1 cellular context compared by ENCODE assay signal in the genomic region with DNA sequence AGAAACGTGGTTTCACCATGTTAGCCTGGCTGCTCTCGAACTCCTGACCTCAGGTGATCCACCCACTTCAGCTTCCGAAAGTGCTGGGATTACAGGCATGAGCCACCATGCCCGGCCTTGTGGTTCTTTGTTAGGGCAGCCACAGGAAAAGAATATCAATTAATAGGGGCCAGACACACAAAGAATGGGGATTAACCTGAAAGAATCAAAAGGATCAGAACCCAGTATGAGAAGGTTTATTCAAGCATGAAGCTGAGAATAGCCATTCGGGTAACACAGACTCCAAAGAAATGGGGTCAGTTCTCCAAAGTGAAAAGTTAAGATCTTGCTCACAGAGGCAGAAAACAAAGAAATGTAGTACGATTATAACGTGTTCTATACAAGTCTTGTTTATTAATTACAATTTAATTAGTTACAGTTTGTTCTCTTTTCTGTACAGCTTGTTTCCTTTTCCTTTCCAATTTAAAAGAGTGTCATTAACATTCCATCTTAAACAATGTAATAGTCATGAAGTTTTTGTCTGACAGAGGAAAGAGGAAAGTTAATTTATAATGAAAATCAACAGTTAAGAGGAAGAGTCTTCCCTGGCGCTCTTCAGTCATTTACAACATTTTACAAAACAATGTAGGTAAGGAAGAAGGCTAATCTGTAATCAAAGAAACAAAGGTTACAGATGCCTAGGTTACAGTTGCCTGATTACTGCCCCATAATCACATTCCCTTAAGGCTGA.
TF ChIP-seq lines count a peak whose summit lies in the region.

No MANE protein-coding gene starts in this region.

TF ChIP-seq in K562, 482 proteins besides CTCF, POLR2A, EP300 and RAD21:
- TF ChIP-seq POLR3G (IDR thresholded peaks at IDR 0.05; ENCODE audit: extremely low read depth, insufficient read length, insufficient replicate concordance) (no peak), RBM15 (IDR thresholded peaks at IDR 0.05; ENCODE audit: insufficient read depth, low read length) (no peak), CEBPB (tag; IDR thresholded peaks at IDR 0.05) (no peak), DACH1 (IDR thresholded peaks at IDR 0.05; ENCODE audit: partially characterized antibody) (no peak)
- TF ChIP-seq, protein P1, sequence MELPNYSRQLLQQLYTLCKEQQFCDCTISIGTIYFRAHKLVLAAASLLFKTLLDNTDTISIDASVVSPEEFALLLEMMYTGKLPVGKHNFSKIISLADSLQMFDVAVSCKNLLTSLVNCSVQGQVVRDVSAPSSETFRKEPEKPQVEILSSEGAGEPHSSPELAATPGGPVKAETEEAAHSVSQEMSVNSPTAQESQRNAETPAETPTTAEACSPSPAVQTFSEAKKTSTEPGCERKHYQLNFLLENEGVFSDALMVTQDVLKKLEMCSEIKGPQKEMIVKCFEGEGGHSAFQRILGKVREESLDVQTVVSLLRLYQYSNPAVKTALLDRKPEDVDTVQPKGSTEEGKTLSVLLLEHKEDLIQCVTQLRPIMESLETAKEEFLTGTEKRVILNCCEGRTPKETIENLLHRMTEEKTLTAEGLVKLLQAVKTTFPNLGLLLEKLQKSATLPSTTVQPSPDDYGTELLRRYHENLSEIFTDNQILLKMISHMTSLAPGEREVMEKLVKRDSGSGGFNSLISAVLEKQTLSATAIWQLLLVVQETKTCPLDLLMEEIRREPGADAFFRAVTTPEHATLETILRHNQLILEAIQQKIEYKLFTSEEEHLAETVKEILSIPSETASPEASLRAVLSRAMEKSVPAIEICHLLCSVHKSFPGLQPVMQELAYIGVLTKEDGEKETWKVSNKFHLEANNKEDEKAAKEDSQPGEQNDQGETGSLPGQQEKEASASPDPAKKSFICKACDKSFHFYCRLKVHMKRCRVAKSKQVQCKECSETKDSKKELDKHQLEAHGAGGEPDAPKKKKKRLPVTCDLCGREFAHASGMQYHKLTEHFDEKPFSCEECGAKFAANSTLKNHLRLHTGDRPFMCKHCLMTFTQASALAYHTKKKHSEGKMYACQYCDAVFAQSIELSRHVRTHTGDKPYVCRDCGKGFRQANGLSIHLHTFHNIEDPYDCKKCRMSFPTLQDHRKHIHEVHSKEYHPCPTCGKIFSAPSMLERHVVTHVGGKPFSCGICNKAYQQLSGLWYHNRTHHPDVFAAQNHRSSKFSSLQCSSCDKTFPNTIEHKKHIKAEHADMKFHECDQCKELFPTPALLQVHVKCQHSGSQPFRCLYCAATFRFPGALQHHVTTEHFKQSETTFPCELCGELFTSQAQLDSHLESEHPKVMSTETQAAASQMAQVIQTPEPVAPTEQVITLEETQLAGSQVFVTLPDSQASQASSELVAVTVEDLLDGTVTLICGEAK (IDR thresholded peaks at IDR 0.05) = no peak
- TF ChIP-seq, protein P1 (CRISPR knock-in tag; IDR thresholded peaks at IDR 0.05) = no peak
TF ChIP-seq in K562: peak in this region for 0.
